ENCODE assay signal across 8 cellular contexts in the genomic region with DNA sequence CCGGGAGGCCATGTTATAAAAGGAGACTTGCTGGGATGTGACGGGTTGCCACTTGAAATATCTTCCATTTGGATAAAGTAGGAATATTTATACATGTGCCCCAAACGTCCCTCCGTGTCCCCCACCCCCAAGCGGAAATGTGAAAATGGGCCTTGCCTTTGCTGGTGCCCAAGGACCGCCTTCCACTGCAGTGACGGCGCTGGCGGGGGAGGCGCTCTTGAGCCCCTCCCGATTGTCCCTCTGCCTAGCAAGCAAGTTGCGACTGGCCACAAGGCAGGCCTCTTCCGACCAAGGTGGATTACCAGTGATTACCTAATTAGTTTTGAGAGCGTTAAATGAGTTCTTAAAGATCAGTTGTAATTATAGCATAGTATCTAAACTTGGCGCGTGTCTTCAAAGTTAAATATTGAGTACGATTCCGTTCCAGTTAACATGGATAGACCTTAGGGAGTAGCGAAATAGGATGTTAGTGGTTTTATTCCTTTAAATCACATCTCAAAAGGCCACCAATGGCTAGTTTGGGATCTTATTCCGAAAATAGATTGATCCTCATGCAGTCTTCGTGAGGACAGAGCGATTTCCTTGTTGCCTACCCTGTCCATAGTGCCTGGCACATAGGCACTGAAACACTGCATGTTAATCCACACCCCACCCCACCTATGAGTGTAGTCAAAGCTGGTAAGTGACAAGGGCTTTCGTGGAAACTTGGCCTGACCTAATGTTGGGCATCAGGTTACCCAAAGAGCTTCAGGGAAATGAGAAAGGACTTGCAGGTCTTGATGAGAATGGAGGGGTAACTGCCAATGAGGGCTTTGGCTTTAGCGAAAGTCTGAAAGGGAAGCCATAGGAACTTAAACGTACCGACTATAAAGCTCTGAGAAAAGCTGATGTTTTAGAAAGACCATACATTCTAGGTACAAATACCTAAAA.
DNase-seq lines count a peak whose midpoint lies in the region; ATAC-seq lines count a peak whose summit lies in the region.

No MANE protein-coding gene starts in this region.

- DNase-seq in Ammon's horn (ENCODE audit: low spot score) (peak; percentile 96), GM19240 (ENCODE audit: insufficient read length, low spot score) (peak; percentile 65), NCI-H748 (lab: John Stamatoyannopoulos, UW; ENCODE audit: unreplicated experiment) (peak; percentile 78), cortex of kidney (lab: John Stamatoyannopoulos, UW) (peak; percentile 6), left kidney (ENCODE audit: low read depth, low spot score) (peak; percentile 95)
- peak; percentile 64 to 80 for DNase-seq in activated CD4-positive, alpha-beta T cell treated with anti-CD3 and anti-CD28 coated beads, Interleukin-2, amount 50 U/mL, for 24 hours (ENCODE audit: low read depth in 1 of 2, low spot score in 1 of 2)
- peak; percentile 69 to 71 for DNase-seq in stimulated activated CD4-positive, alpha-beta T cell treated with anti-CD3 and anti-CD28 coated beads, Interleukin-1b, Interleukin-23, amount 100 ng/mL, for 4 hours (ENCODE audit: low read depth in 2 of 2)

- ATAC-seq in HG03460 (IDR thresholded peaks at IDR 0.05; ENCODE audit: unreplicated experiment): peak; percentile 52

Comparison
In these comparisons a context has a peak if more than half of its experiments do, and no peak if none do; other contexts are left out.
1. Peak in every context shown above with its lines: DNase-seq and ATAC-seq.
2. DNase-seq: peak in every context shown above with its lines; median percentile 96 in Ammon's horn; 95 in left kidney; 78 in NCI-H748; 72 in activated CD4-positive, alpha-beta T cell treated with anti-CD3 and anti-CD28 coated beads, Interleukin-2, amount 50 U/mL, for 24 hours; 70 in stimulated activated CD4-positive, alpha-beta T cell treated with anti-CD3 and anti-CD28 coated beads, Interleukin-1b, Interleukin-23, amount 100 ng/mL, for 4 hours; 65 in GM19240; 6 in cortex of kidney.